In the genomic region with DNA sequence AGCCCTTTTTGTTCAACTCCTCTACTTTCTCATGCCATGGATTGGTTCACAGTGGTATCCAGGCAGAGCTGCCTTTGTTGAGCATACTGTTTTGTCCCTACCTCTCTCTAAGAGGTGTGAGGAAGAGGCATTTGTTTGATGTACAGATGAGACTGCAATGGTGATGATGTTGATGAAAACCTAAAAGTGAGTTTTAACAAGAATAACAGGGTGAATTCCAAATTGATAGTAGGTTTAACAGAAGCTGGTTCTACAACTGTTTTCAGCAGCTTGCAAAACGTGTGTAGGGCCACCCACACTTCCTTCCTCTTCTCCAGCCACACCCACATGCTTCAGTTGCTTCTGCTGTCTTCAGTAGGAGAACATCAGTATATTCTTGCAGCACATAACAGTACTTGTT, we compare ENCODE assay signal across 8 cellular contexts. TPM values are rescaled to one million over a fixed set of nuclear protein-coding genes. Genes with fewer than 3 reads are reported as not detected.
A peak's percentile ranks its signal among the peaks of the same experiment; 100 is the strongest.
DNase-seq lines count a peak whose midpoint lies in the region; ATAC-seq and TF ChIP-seq lines count a peak whose summit lies in the region.

No MANE protein-coding gene starts in this region.

- peaks cover 0 to 12% (median 0%) of the 10 kb centered on the region in 9 donors for H3K36me3 ChIP-seq in heart left ventricle

- intact Hi-C loops in heart left ventricle (cut with DNase I) (loop anchor here in 1 of 10 donors (10.0 kb wide), 1 partner anchor 128 kb away; no protein-coding TSS in a partner anchor), cardiac septum (cut with DNase I) (no loop called here)
- intact Hi-C loops in activated CD4-positive, alpha-beta T cell treated with anti-CD3 and anti-CD28 coated beads for 36 hours (cut with DNase I, micrococcal nuclease) = no loop called here

- CTCF ChIA-PET in activated CD4-positive, alpha-beta T cell treated with anti-CD3 and anti-CD28 coated beads for 36 hours (lab: Charles Lee) = interaction anchor here (0.9 to 3.2 kb wide), 3 partner anchors 10 to 32 kb away, joined by 3 to 14 read pairs (median 3); no protein-coding TSS in a partner anchor

- peak overlapping the region in 2 of 12 donors; percentile 21 to 71 for H3K27ac ChIP-seq in heart left ventricle

- peaks cover 1% of the 10 kb centered on the region for H3K36me3 Mint-ChIP-seq in activated CD4-positive, alpha-beta T cell treated with anti-CD3 and anti-CD28 coated beads for 36 hours (ENCODE audit: low read depth)

- no peaks in the 10 kb centered on the region for H3K9me3 Mint-ChIP-seq in activated CD4-positive, alpha-beta T cell treated with anti-CD3 and anti-CD28 coated beads for 36 hours (ENCODE audit: low read depth)

- no peak for TF ChIP-seq CTCF in heart left ventricle (IDR thresholded peaks at IDR 0.05)
- TF ChIP-seq CTCF in fibroblast of villous mesenchyme (IDR thresholded peaks at IDR 0.05; ENCODE audit: insufficient read depth, low read depth, low read length) = no peak

- TF ChIP-seq POLR2A in heart left ventricle (IDR thresholded peaks at IDR 0.05) = no peak

- no peaks in the 10 kb centered on the region for H3K27me3 Mint-ChIP-seq in activated CD4-positive, alpha-beta T cell treated with anti-CD3 and anti-CD28 coated beads for 36 hours

- POLR2A ChIA-PET in activated CD4-positive, alpha-beta T cell treated with anti-CD3 and anti-CD28 coated beads for 36 hours (lab: Charles Lee) = interaction anchor here (1.0 kb wide), 1 partner anchor 20 kb away, joined by 3 read pairs; no protein-coding TSS in a partner anchor

- peak in 3 of 4 donors; percentile 43 to 82 (median 47) for ATAC-seq in heart left ventricle
- peak; percentile 76 for ATAC-seq in HG03469 (IDR thresholded peaks at IDR 0.05; ENCODE audit: unreplicated experiment)
- peak; percentile 87 for ATAC-seq in activated CD4-positive, alpha-beta T cell treated with anti-CD3 and anti-CD28 coated beads for 36 hours

- H3K4me1 ChIP-seq in heart left ventricle = peaks cover 20 to 99% (median 74%) of the 10 kb centered on the region in 12 donors

- peaks cover 79% of the 10 kb centered on the region for H3K4me1 Mint-ChIP-seq in activated CD4-positive, alpha-beta T cell treated with anti-CD3 and anti-CD28 coated beads for 36 hours

- peak overlapping the region; percentile 52 for H3K4me3 Mint-ChIP-seq in activated CD4-positive, alpha-beta T cell treated with anti-CD3 and anti-CD28 coated beads for 36 hours

- no peaks in the 10 kb centered on the region for H3K9me3 ChIP-seq in heart left ventricle

- DNase-seq in heart left ventricle (peak in 4 of 5 donors; percentile 41 to 48 (median 42)), cardiac septum (ENCODE audit: low spot score) (no peak), fibroblast of villous mesenchyme (ENCODE audit: low read depth) (peak; percentile 37), NCI-H1930 (lab: John Stamatoyannopoulos, UW) (no peak), NCI-H345 treated with DMSO at 0.1 percent for 48 hours (lab: John Stamatoyannopoulos, UW; ENCODE audit: unreplicated experiment) (no peak)
- peak; percentile 65 for DNase-seq in activated CD4-positive, alpha-beta T cell treated with anti-CD3 and anti-CD28 coated beads for 36 hours
- DNase-seq in stimulated activated naive CD4-positive, alpha-beta T cell treated with Interleukin-2 at 50 U/mL for 16 hours (lab: John Stamatoyannopoulos, UW) = peak; percentile 20

- WGBS in heart left ventricle, 4 donors = 0 to 8% (median 1%) methylated on average over 1 of the region's 1 CpG

- H3K4me3 ChIP-seq in heart left ventricle (peak overlapping the region in 1 of 12 donors; percentile 23), fibroblast of villous mesenchyme (ENCODE audit: low read depth, low read length) (no peak overlapping the region)

- H3K27me3 ChIP-seq in heart left ventricle = no peaks in the 10 kb centered on the region

- peak overlapping the region; percentile 90 for H3K27ac Mint-ChIP-seq in activated CD4-positive, alpha-beta T cell treated with anti-CD3 and anti-CD28 coated beads for 36 hours

RNA-seq across cellular contexts. Expression of gene SNRK, which starts 10.2 kb away (rescaled TPM):
- total RNA-seq in heart left ventricle (10 to 100 TPM; 16.8 to 41.5 (median 23.8) TPM), cardiac septum (25.1 TPM), fibroblast of villous mesenchyme (20.3 and 21.2 TPM in 2 replicates)
- 10 to 100 TPM in 1 of 2 donors, 1 to 10 TPM in 1; 9.3 to 19.0 TPM for polyA plus RNA-seq in heart left ventricle
- 10 to 100 TPM; 19.5 to 22.9 TPM for total RNA-seq in activated CD4-positive, alpha-beta T cell treated with anti-CD3 and anti-CD28 coated beads for 36 hours

Comparison
In these comparisons a context has a peak if more than half of its experiments do, and no peak if none do; other contexts are left out.
1. DNase-seq: peak in heart left ventricle (4 of 5), activated CD4-positive, alpha-beta T cell treated with anti-CD3 and anti-CD28 coated beads for 36 hours (single experiment), fibroblast of villous mesenchyme (single experiment) and stimulated activated naive CD4-positive, alpha-beta T cell treated with Interleukin-2 at 50 U/mL for 16 hours (single experiment); none in cardiac septum (single experiment), NCI-H1930 (0 of 2) and NCI-H345 treated with DMSO at 0.1 percent for 48 hours (single experiment).
2. Peak in every context shown above with its lines, with median percentiles within 50 percentile points of each other: ATAC-seq.